In the genomic region with DNA sequence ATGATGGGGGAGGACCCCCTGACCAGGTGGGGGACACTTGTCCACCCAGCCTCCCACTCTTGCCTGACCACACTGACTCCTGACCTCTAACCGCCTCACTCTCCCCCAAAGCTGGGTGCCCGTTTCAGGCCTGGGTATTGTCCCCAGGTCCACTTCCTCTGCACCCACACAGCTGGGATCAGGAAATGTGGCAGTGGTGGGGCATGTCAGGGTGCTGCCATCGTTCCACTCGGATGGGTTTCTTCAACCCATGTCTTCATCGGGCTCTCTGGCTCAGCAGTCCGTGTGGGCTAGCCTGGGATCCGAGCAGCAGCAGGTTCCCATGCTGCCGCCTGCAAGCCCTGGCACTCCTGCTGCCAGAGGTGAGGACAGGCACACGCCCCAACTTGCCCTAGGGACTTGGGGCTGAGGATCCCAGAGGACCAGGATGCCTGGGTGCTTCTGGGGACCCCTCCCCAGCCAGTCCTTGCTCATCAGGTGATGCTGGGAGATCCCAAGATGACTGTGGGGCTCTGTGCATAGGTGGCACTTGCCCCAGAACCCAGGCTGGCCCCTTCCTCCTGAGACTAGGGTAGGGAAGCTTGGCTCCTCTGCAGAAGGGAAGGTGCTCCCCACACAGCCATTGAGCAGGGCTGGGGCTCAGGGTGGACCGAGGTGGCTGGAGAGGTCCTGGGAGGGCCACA, we compare ENCODE assay signal across 26 cellular contexts. TPM values are rescaled to one million over a fixed set of nuclear protein-coding genes. Genes with fewer than 3 reads are reported as not detected.
DNase-seq lines count a peak whose midpoint lies in the region; ATAC-seq, FAIRE-seq and TF ChIP-seq lines count a peak whose summit lies in the region.
"Had no signal": no experiment of that assay in that cellular context is flagged by ENCODE, and none has a peak within 500 bp of the region (broad histone marks: within the 10 kb centered on the region; RNA-seq: fewer than 3 reads in every experiment).

No MANE protein-coding gene starts in this region.

- TF ChIP-seq POLR2A in A549 (IDR thresholded peaks at IDR 0.05; ENCODE audit: low read length), result no peak

- TF ChIP-seq RAD21 in A549 (conservative IDR thresholded peaks at IDR 0.05 in 1 of 2, IDR thresholded peaks at IDR 0.05 in 1 of 2), result no peak

- peak overlapping the region; percentile 56 for H3K14ac ChIP-seq in neuronal stem cell (ENCODE audit: low read length)

- no peaks in the 10 kb centered on the region for H3K27me3 ChIP-seq in BLaER1
- H3K27me3 ChIP-seq in neuronal stem cell (ENCODE audit: control insufficient read depth in 3 of 3, insufficient read depth in 3 of 3, low read depth in 1 of 3, low read length in 3 of 3), result peaks cover 0 to 58% (median 20%) of the 10 kb centered on the region in 3 experiments
- H3K27me3 ChIP-seq: ascending aorta had no signal

- peak overlapping the region; percentile 94 for H2AK5ac ChIP-seq in neuronal stem cell (ENCODE audit: low read depth, low read length)

- H4K8ac ChIP-seq in neuronal stem cell (ENCODE audit: low read depth, low read length), result peak overlapping the region; percentile 43

- H3K27me3 Mint-ChIP-seq in chondrocyte (ENCODE audit: low read depth), result no peaks in the 10 kb centered on the region

- H3K4me3 Mint-ChIP-seq in chondrocyte (ENCODE audit: unreplicated experiment), result no peak overlapping the region
- H3K4me3 Mint-ChIP-seq: activated CD4-positive, alpha-beta T cell treated with anti-CD3 and anti-CD28 coated beads for 36 hours; activated T-cell treated with anti-CD3 and anti-CD28 coated beads, Interleukin-2, amount 50 U/mL, for 72 hours; central memory CD8-positive, alpha-beta T cell; GM23338; memory B cell had no signal

- peaks cover 28% of the 10 kb centered on the region for H3K4me1 Mint-ChIP-seq in chondrocyte (ENCODE audit: low read depth)
- H3K4me1 Mint-ChIP-seq: central memory CD8-positive, alpha-beta T cell had no signal

- POLR2A ChIA-PET in A549 (lab: Yijun Ruan, JAX), result no interaction called here

- 91% methylated on average over 10 of the region's 10 CpGs for WGBS in A549 (ENCODE audit: missing lambda C conversion rate)
- no CpG with 5 or more reads among the region's 10 CpGs for WGBS in neuronal stem cell (ENCODE audit: extremely low coverage in 2 of 2, insufficient read length in 2 of 2, insufficient replicate concordance in 1 of 2), 2 donors

- no peaks in the 10 kb centered on the region for H3K36me3 Mint-ChIP-seq in chondrocyte (ENCODE audit: low read depth)

- H3K27ac Mint-ChIP-seq in chondrocyte (ENCODE audit: unreplicated experiment), result no peak overlapping the region
- H3K27ac Mint-ChIP-seq: activated T-cell treated with anti-CD3 and anti-CD28 coated beads, Interleukin-2, amount 50 U/mL, for 72 hours; GM23338; memory B cell had no signal

- peak overlapping the region; percentile 82 for H2BK5ac ChIP-seq in neuronal stem cell (ENCODE audit: low read length)

- no peak for TF ChIP-seq CTCF in A549 (IDR thresholded peaks at IDR 0.05)
- no peak for TF ChIP-seq CTCF in chondrocyte (IDR thresholded peaks at IDR 0.05)

- CTCF ChIA-PET in A549 (lab: Yijun Ruan, JAX), result interaction anchor here (1.8 to 5.7 kb wide), 4 partner anchors 7 to 104 kb away, joined by 5 to 74 read pairs (median 26); no protein-coding TSS in a partner anchor

- H3K36me3 ChIP-seq in BLaER1, result no peaks in the 10 kb centered on the region
- no peaks in the 10 kb centered on the region for H3K36me3 ChIP-seq in neuronal stem cell (replicated peaks in 1 of 2; ENCODE audit: control insufficient read depth in 2 of 2, insufficient read depth in 2 of 2, low read length in 2 of 2)
- H3K36me3 ChIP-seq: ascending aorta had no signal

- H3K4ac ChIP-seq in neuronal stem cell (ENCODE audit: low read length), result peak overlapping the region; percentile 23

- H2BK12ac ChIP-seq in neuronal stem cell (ENCODE audit: low read length), result peak overlapping the region; percentile 90

- H3K27ac ChIP-seq in A549, result peak overlapping the region; percentile 35 to 97; a peak in 4 of 6 replicates
- H3K27ac ChIP-seq in BLaER1, result peak overlapping the region; percentile 77
- H3K27ac ChIP-seq in neuronal stem cell (replicated peaks; ENCODE audit: low read length), result no peak overlapping the region
- H3K27ac ChIP-seq: ascending aorta, KMS-11, SK-N-MC had no signal

- peaks cover 41% of the 10 kb centered on the region for H3K4me1 ChIP-seq in A549
- H3K4me1 ChIP-seq in BLaER1, result peaks cover 88% of the 10 kb centered on the region
- peaks cover 8 to 12% of the 10 kb centered on the region in 2 donors for H3K4me1 ChIP-seq in neuronal stem cell (ENCODE audit: control insufficient read depth in 2 of 2, insufficient read depth in 1 of 2, low read depth in 1 of 2, low read length in 2 of 2)

- H3K4me2 ChIP-seq in A549 (no peak overlapping the region), BLaER1 (peak overlapping the region; percentile 100), neuronal stem cell (ENCODE audit: insufficient read depth, low read length, poor library complexity, severe bottlenecking) (no peak overlapping the region)
- H3K4me2 ChIP-seq: GM23338, KMS-11 had no signal

- peak overlapping the region; percentile 4; the same call in 1 of the 2 replicates for H3K9ac ChIP-seq in BLaER1
- peak overlapping the region; percentile 60 for H3K9ac ChIP-seq in neuronal stem cell (ENCODE audit: low read depth, low read length, poor library complexity)
- H3K9ac ChIP-seq: KMS-11 had no signal

- peak overlapping the region; percentile 64 for H2BK15ac ChIP-seq in neuronal stem cell (ENCODE audit: low read length)

- H2AFZ ChIP-seq in neuronal stem cell (ENCODE audit: low read length), result no peak overlapping the region
- H2AFZ ChIP-seq: GM23338 had no signal

- FAIRE-seq in A549 (lab: Jason Lieb, UNC), result no peak
- FAIRE-seq: GM18507, RCC 7860 had no signal

- H3K9me3 ChIP-seq in A549, result no peaks in the 10 kb centered on the region
- H3K9me3 ChIP-seq in BLaER1, result no peaks in the 10 kb centered on the region
- H3K9me3 ChIP-seq in neuronal stem cell (replicated peaks in 1 of 2; ENCODE audit: control insufficient read depth in 2 of 2, insufficient read depth in 1 of 2, low read depth in 1 of 2, low read length in 2 of 2), result no peaks in the 10 kb centered on the region
- H3K9me3 ChIP-seq: ascending aorta had no signal

- H3K9me3 Mint-ChIP-seq in chondrocyte (ENCODE audit: low read depth), result no peaks in the 10 kb centered on the region
- H3K9me3 Mint-ChIP-seq: activated naive CD4-positive, alpha-beta T cell treated with anti-CD3 and anti-CD28 coated beads, Interleukin-2, amount 50 U/mL, for 72 hours; activated T-cell treated with anti-CD3 and anti-CD28 coated beads, Interleukin-2, amount 50 U/mL, for 72 hours; central memory CD8-positive, alpha-beta T cell; GM23338; memory B cell had no signal

- H3K23ac ChIP-seq in neuronal stem cell (ENCODE audit: low read depth, low read length, poor library complexity), result peak overlapping the region; percentile 73

- DNase-seq in A549 (ENCODE audit: low read depth in 1 of 2, low spot score in 1 of 2), result no peak
- peak; percentile 85 for DNase-seq in chondrocyte (ENCODE audit: low spot score)
- no peak for DNase-seq in neuronal stem cell (ENCODE audit: low spot score)
- no peak for DNase-seq in activated effector memory CD4-positive, alpha-beta T cell treated with anti-CD3 and anti-CD28 coated beads, Interleukin-2, amount 50 U/mL, for 16 hours
- DNase-seq in DMS 273 treated with DMSO at 0.1 percent for 48 hours (lab: John Stamatoyannopoulos, UW), result no peak
- no peak for DNase-seq in putamen (ENCODE audit: low spot score)
- DNase-seq: activated CD4-positive, alpha-beta T cell treated with anti-CD3 and anti-CD28 coated beads for 36 hours; activated T-cell treated with anti-CD3 and anti-CD28 coated beads, Interleukin-2, amount 50 U/mL, for 72 hours; GF-D8; kidney glomerular epithelial cell; NCI-H2171 treated with DMSO at 0.1 percent for 48 hours; NCI-H526; stimulated activated CD4-positive, alpha-beta T cell treated with anti-CD3 and anti-CD28 coated beads, Interleukin-4, amount 100 ng/mL, for 4 hours; stimulated activated naive CD4-positive, alpha-beta T cell; T-helper 2 cell had no signal

- H3K79me1 ChIP-seq in neuronal stem cell (ENCODE audit: low read depth, low read length), result peaks cover 3% of the 10 kb centered on the region

- H3K4me3 ChIP-seq in A549 (no peak overlapping the region), BLaER1 (no peak overlapping the region), neuronal stem cell (ENCODE audit: low read length in 2 of 2) (no peak overlapping the region)
- H3K4me3 ChIP-seq: ascending aorta, GM23338, SK-N-MC had no signal

- no peak for TF ChIP-seq EP300 in A549 (IDR thresholded peaks at IDR 0.05)

- no peaks in the 10 kb centered on the region for H4K20me1 ChIP-seq in BLaER1

- H3K18ac ChIP-seq in neuronal stem cell (ENCODE audit: low read length), result peak overlapping the region; percentile 17

- ATAC-seq in A549, result no peak
- ATAC-seq: activated CD4-positive, alpha-beta T cell treated with anti-CD3 and anti-CD28 coated beads for 36 hours; activated naive CD4-positive, alpha-beta T cell treated with anti-CD3 and anti-CD28 coated beads, Interleukin-2, amount 50 U/mL, for 72 hours; activated T-cell treated with anti-CD3 and anti-CD28 coated beads, Interleukin-2, amount 50 U/mL, for 72 hours; GM23338 had no signal

- H2BK120ac ChIP-seq in neuronal stem cell (ENCODE audit: low read depth, low read length), result peak overlapping the region; percentile 30

- H4K91ac ChIP-seq in neuronal stem cell (ENCODE audit: low read depth, low read length, poor library complexity), result no peak overlapping the region

RNA-seq across cellular contexts. Expression of a gene that starts 2.9 kb away (rescaled TPM):
- polyA plus RNA-seq in A549 (2011; rRNA removed) (11.3 and 11.5 TPM in 2 replicates), A549 (2017; fragmentation: RNase III; extraction: RNeasy Plus Mini Kit Qiagen cat#74134 plus additional on column Dnase treatment) (10.7 to 12.5 TPM (median 12.0 TPM) in 3 replicates)
- 7.7 and 8.6 TPM in 2 replicates for polyA plus RNA-seq in A549 (2012; cell fraction: cytosol; rRNA removed)
- 14.0 and 16.7 TPM in 2 replicates for polyA plus RNA-seq in A549 (2012; cell fraction: nucleus; rRNA removed)
- polyA minus RNA-seq in A549 (2011; rRNA and poly(A)+ RNA removed), result 8.6 and 9.5 TPM in 2 replicates
- total RNA-seq in chondrocyte, result 6.0 to 6.3 TPM (median 6.3 TPM) in 3 replicates
- 6.1 TPM for polyA plus RNA-seq in neuronal stem cell (2013, experiment 1 of 2)
- polyA plus RNA-seq in neuronal stem cell (2013, experiment 2 of 2), result 6.0 TPM

RNA-seq across cellular contexts. Expression of a gene that starts 4.5 kb away (rescaled TPM):
- polyA plus RNA-seq in A549 (2011; rRNA removed), result 43.7 and 56.7 TPM in 2 replicates
- polyA plus RNA-seq in A549 (2012; cell fraction: cytosol; rRNA removed), result 9.8 and 11.7 TPM in 2 replicates
- polyA plus RNA-seq in A549 (2012; cell fraction: nucleus; rRNA removed), result 65.0 and 74.3 TPM in 2 replicates
- 34.4 to 46.5 TPM (median 43.3 TPM) in 3 replicates for polyA plus RNA-seq in A549 (2017; fragmentation: RNase III; extraction: RNeasy Plus Mini Kit Qiagen cat#74134 plus additional on column Dnase treatment)
- polyA minus RNA-seq in A549 (2011; rRNA and poly(A)+ RNA removed), result 212 and 231 TPM in 2 replicates
- total RNA-seq in chondrocyte, result 271 to 361 TPM (median 274 TPM) in 3 replicates
- 0.43 TPM for polyA plus RNA-seq in neuronal stem cell (2013, experiment 1 of 2)
- polyA plus RNA-seq in neuronal stem cell (2013, experiment 2 of 2), result 0.46 TPM

RNA-seq across cellular contexts. Expression of a gene that starts 38.2 kb away (rescaled TPM):
- polyA plus RNA-seq in A549 (2011; rRNA removed), result 19.5 and 24.2 TPM in 2 replicates
- 42.8 and 52.7 TPM in 2 replicates for polyA plus RNA-seq in A549 (2012; cell fraction: cytosol; rRNA removed)
- polyA plus RNA-seq in A549 (2012; cell fraction: nucleus; rRNA removed), result 44.8 and 46.3 TPM in 2 replicates
- polyA plus RNA-seq in A549 (2017; fragmentation: RNase III; extraction: RNeasy Plus Mini Kit Qiagen cat#74134 plus additional on column Dnase treatment), result 25.9 to 28.0 TPM (median 26.9 TPM) in 3 replicates
- 16.6 and 20.0 TPM in 2 replicates for polyA minus RNA-seq in A549 (2011; rRNA and poly(A)+ RNA removed)
- total RNA-seq in chondrocyte, result 15.6 to 18.8 TPM (median 18.0 TPM) in 3 replicates
- 46.0 TPM for polyA plus RNA-seq in neuronal stem cell (2013, experiment 1 of 2)
- 45.5 TPM for polyA plus RNA-seq in neuronal stem cell (2013, experiment 2 of 2)

RNA-seq across cellular contexts. Expression of a gene that starts 58.0 kb away (rescaled TPM):
- 0.01 TPM in 2 replicates for polyA plus RNA-seq in A549 (2011; rRNA removed)
- polyA plus RNA-seq in A549 (2012; cell fraction: cytosol; rRNA removed), result 0.03 TPM in 1 of 2 replicates, not detected in the other
- polyA plus RNA-seq in A549 (2012; cell fraction: nucleus; rRNA removed), result 0.06 and 0.11 TPM in 2 replicates
- 0.01 TPM in 2 of 3 replicates, not detected in the other for polyA plus RNA-seq in A549 (2017; fragmentation: RNase III; extraction: RNeasy Plus Mini Kit Qiagen cat#74134 plus additional on column Dnase treatment)
- polyA minus RNA-seq in A549 (2011; rRNA and poly(A)+ RNA removed), result 0.17 TPM in 1 of 2 replicates, not detected in the other
- 0.07 to 0.10 TPM in 2 of 3 replicates, not detected in the other for total RNA-seq in chondrocyte
- polyA plus RNA-seq in neuronal stem cell (2013, experiment 1 of 2), result 0.04 TPM
- 0.03 TPM for polyA plus RNA-seq in neuronal stem cell (2013, experiment 2 of 2)
- total RNA-seq: activated CD4-positive, alpha-beta T cell treated with anti-CD3 and anti-CD28 coated beads for 36 hours; activated CD8-positive, alpha-beta memory T cell treated with anti-CD3 and anti-CD28 coated beads for 36 hours; ascending aorta; GM23338 had no signal
- polyA plus RNA-seq: GM23338 had no signal
